In the genomic region with DNA sequence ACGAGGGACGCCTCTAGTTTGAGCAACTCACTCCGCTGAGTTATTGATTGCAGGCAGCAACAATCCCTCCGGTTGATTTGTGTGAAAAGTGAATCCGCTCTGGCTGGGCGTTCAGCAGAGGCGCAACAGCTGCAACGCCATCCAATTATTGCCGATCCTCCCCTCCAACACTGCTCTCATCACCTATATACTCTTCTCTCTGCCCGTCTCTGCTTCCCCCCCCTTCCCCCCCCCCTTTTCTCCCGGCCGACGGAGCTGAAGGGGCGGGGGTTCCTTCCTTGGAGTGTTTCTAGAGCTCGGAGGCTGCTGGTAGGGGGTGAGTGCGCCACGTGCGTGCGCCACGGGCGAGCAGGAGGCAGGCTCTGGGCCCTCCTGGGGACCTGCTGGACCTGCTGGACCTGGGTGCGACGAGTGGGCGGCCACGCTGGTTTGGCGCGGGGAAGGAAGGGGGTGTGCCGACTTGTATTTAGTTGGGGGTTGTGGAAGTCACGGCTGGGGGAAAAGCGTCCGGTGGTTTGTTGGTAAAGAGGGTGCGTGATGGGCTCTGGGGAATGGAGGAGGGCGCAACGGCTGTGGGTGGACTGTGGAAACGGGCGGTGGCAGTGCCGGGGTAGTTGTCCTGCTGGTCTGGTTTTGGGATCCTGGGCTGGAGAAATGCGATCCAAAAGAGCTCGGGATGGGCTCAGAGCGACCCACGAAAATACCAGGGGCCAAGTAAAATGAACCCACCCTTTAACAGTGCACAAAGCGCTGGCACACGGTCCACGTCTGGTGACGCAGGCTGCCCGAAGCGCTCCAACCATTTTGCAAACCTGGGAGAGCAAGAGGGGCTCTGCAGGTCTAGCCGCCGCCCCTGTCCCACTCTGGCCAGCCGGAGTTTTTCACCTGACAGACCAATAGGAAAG, we compare ENCODE assay signal across 8 cellular contexts. TPM values are rescaled to one million over a fixed set of nuclear protein-coding genes. Genes with fewer than 3 reads are reported as not detected.
A peak's percentile ranks its signal among the peaks of the same experiment; 100 is the strongest.
DNase-seq lines count a peak whose midpoint lies in the region; ATAC-seq, FAIRE-seq and TF ChIP-seq lines count a peak whose summit lies in the region.

No MANE protein-coding gene starts in this region.

- H3K36me3 ChIP-seq in upper lobe of left lung: no peaks in the 10 kb centered on the region

- ATAC-seq in upper lobe of left lung (ENCODE audit: low FRiP score in 2 of 2): peak; percentile 87 to 91
- ATAC-seq in HG03095 (IDR thresholded peaks at IDR 0.05; ENCODE audit: unreplicated experiment): no peak

- peaks cover 3 to 24% (median 14%) of the 10 kb centered on the region in 4 donors for H3K4me1 ChIP-seq in upper lobe of left lung

- peaks cover 22% of the 10 kb centered on the region for H3K4me1 Mint-ChIP-seq in endothelial cell (ENCODE audit: unreplicated experiment)
- H3K4me1 Mint-ChIP-seq in mesothelial cell of epicardium: peaks cover 21% of the 10 kb centered on the region

- peak overlapping the region; percentile 70 to 90 (median 82) for H3K27ac ChIP-seq in upper lobe of left lung

- H3K27me3 ChIP-seq in upper lobe of left lung: no peaks in the 10 kb centered on the region

- H3K4me3 Mint-ChIP-seq in endothelial cell (ENCODE audit: unreplicated experiment): peak overlapping the region; percentile 89
- peak overlapping the region; percentile 81 for H3K4me3 Mint-ChIP-seq in mesothelial cell of epicardium

- TF ChIP-seq EP300 in upper lobe of left lung (IDR thresholded peaks at IDR 0.05): no peak

- H3K9me3 Mint-ChIP-seq in endothelial cell (ENCODE audit: unreplicated experiment): no peaks in the 10 kb centered on the region
- no peaks in the 10 kb centered on the region for H3K9me3 Mint-ChIP-seq in mesothelial cell of epicardium

- peak overlapping the region; percentile 13 for H3K27ac Mint-ChIP-seq in endothelial cell (ENCODE audit: unreplicated experiment)
- peak overlapping the region; percentile 50 for H3K27ac Mint-ChIP-seq in mesothelial cell of epicardium

- CTCF ChIA-PET in HEK293T (lab: Yijun Ruan, JAX): no interaction called here

- no peaks in the 10 kb centered on the region for H3K9me3 ChIP-seq in upper lobe of left lung

- TF ChIP-seq POLR2A in GM12891 (IDR thresholded peaks at IDR 0.05; ENCODE audit: low read depth, low read length) (peak; percentile 25), upper lobe of left lung (IDR thresholded peaks at IDR 0.05) (peak in 1 of 4 donors; percentile 33)

- POLR2A ChIA-PET in HEK293T (lab: Yijun Ruan, JAX): no interaction called here

- 1 to 3% methylated on average over 33 to 49 of the region's 50 CpGs for WGBS in upper lobe of left lung, 2 donors

- H3K4me3 ChIP-seq in upper lobe of left lung: peak overlapping the region; percentile 58 to 75 (median 62)

- peaks cover 2% of the 10 kb centered on the region for H3K27me3 Mint-ChIP-seq in endothelial cell (ENCODE audit: unreplicated experiment)
- peaks cover 45% of the 10 kb centered on the region for H3K27me3 Mint-ChIP-seq in mesothelial cell of epicardium (ENCODE audit: low read depth)

- TF ChIP-seq CTCF in endothelial cell (IDR thresholded peaks at IDR 0.05; ENCODE audit: unreplicated experiment) (no peak), mesothelial cell of epicardium (IDR thresholded peaks at IDR 0.05; ENCODE audit: unreplicated experiment) (no peak), upper lobe of left lung (IDR thresholded peaks at IDR 0.05) (no peak)

- FAIRE-seq in GM12891 (lab: Jason Lieb, UNC): peak; percentile 93

- DNase-seq in GM12891 (ENCODE audit: insufficient read length, low spot score): no peak
- no peak for DNase-seq in HEK293T (ENCODE audit: extremely low spot score)
- peak; percentile 80 for DNase-seq in OCI-M1 (lab: John Stamatoyannopoulos, UW)
- DNase-seq in endothelial cell (ENCODE audit: low spot score): peak; percentile 49
- DNase-seq in mesothelial cell of epicardium (ENCODE audit: low spot score in 2 of 2, unreplicated experiment in 2 of 2): peak; percentile 21 to 48
- peak; percentile 57 to 92 for DNase-seq in upper lobe of left lung
- no peak for DNase-seq in GM19238 (ENCODE audit: insufficient read length, low spot score)

- no peaks in the 10 kb centered on the region for H3K36me3 Mint-ChIP-seq in endothelial cell (ENCODE audit: low read depth, unreplicated experiment)
- H3K36me3 Mint-ChIP-seq in mesothelial cell of epicardium: no peaks in the 10 kb centered on the region

TF ChIP-seq in GM12891, 5 proteins besides CTCF, POLR2A, EP300 and RAD21:
- no peak for TF ChIP-seq SPI1 (IDR thresholded peaks at IDR 0.05; ENCODE audit: low read depth, low read length)
- TF ChIP-seq TAF1 (IDR thresholded peaks at IDR 0.05; ENCODE audit: low read depth, low read length): peak; percentile 38
- TF ChIP-seq PAX5 (IDR thresholded peaks at IDR 0.05; ENCODE audit: insufficient read depth, low read length, severe bottlenecking): no peak
- TF ChIP-seq POU2F2 (IDR thresholded peaks at IDR 0.05; ENCODE audit: low read depth, low read length): no peak
- TF ChIP-seq POLR2AphosphoS5 (IDR thresholded peaks at IDR 0.05; ENCODE audit: low read depth, low read length): peak; percentile 61; the same call in 1 of the 2 replicates

TF ChIP-seq in HEK293T, 16 proteins besides CTCF, POLR2A, EP300 and RAD21:
- TF ChIP-seq L3MBTL2 (conservative IDR thresholded peaks at IDR 0.05) (peak; percentile 75), PKNOX1 (IDR thresholded peaks at IDR 0.05) (no peak)

RNA-seq across cellular contexts. Expression of gene MEF2C, which starts 6.4 kb away (rescaled TPM):
- 103 TPM for polyA plus RNA-seq in GM12891 (2012; ENCODE audit: low read depth, missing spikeins)
- total RNA-seq in endothelial cell (ENCODE audit: unreplicated experiment) (134 TPM), mesothelial cell of epicardium (8.4 to 9.6 TPM (median 9.1 TPM) in 3 replicates), upper lobe of left lung (10 to 100 TPM; 20.5 to 46.2 (median 35.8) TPM)

Comparison
In these comparisons a context has a peak if more than half of its experiments do, and no peak if none do; other contexts are left out.
1. DNase-seq: peak in OCI-M1 (single experiment), endothelial cell (single experiment), mesothelial cell of epicardium (2 of 2) and upper lobe of left lung (2 of 2); none in GM12891 (single experiment), HEK293T (single experiment) and GM19238 (single experiment).